In the genomic region with DNA sequence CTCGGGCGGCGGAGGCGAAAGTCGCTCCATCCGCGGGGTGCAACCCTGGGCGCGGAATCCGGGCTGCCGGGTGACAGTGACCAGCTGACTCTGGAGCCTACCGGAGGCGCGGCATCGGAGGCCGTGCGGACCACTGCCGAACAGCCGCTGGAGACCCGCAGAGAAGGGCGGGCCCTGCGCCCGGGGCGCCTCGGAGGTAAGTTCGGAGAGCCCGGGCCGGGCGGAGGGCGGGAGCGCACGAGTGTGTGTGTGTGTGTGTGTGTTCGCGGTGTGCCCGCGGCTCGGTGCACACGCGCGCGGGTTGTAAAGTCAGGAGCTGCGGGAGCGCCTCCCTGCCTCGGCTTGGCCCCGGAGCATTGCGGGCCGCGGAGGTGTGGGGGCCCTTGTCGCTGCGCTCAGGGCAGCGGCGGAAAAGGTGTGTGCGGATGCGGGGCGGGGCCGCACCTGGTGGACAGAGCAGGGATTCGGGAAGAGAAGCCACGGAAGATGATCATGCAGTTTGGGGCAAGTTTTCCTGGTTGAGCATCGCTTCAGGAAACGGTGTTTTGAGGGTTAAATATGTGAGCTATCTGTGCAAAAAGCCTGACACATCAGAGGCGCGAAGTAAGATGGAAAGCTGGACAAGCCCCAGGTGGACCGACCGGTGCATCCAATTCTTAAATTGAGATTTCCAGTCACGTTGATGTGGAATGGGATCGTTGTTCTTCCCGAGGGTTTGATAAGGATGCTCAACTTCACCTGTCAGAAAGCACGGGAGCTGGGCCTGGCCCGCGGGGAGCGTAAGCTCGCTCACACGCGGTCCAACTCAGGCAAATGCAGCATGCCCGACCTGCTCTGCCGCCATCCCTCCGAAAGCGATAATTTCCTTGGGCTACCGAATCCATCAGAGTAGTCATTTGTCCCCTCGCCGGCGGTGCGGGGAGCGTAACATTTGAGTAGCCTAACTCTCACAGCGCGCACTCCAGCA, we compare ENCODE assay signal across 9 cellular contexts. TPM values are rescaled to one million over a fixed set of nuclear protein-coding genes. Genes with fewer than 3 reads are reported as not detected.
DNase-seq lines count a peak whose midpoint lies in the region; ATAC-seq and TF ChIP-seq lines count a peak whose summit lies in the region.
"Had no signal": no experiment of that assay in that cellular context is flagged by ENCODE, and none has a peak within 500 bp of the region (broad histone marks: within the 10 kb centered on the region; RNA-seq: fewer than 3 reads in every experiment).

No MANE protein-coding gene starts in this region.

- H3K4me1 ChIP-seq in BLaER1 (peaks cover 18% of the 10 kb centered on the region), neuronal stem cell (ENCODE audit: control insufficient read depth in 2 of 2, insufficient read depth in 1 of 2, low read depth in 1 of 2, low read length in 2 of 2) (peaks cover 6 to 22% of the 10 kb centered on the region in 2 donors)

- H3K4me1 Mint-ChIP-seq in CD14-positive monocyte = peaks cover 4% of the 10 kb centered on the region

- no peak overlapping the region for H2BK15ac ChIP-seq in neuronal stem cell (ENCODE audit: low read length)

- no peak overlapping the region for H2BK120ac ChIP-seq in neuronal stem cell (ENCODE audit: low read depth, low read length)

- TF ChIP-seq CTCF in epithelial cell of proximal tubule (conservative IDR thresholded peaks at IDR 0.05; ENCODE audit: low read depth, low read length) (no peak), CD14-positive monocyte (IDR thresholded peaks at IDR 0.05) (no peak)

- H3K27ac ChIP-seq in BLaER1 = no peak overlapping the region
- no peak overlapping the region for H3K27ac ChIP-seq in neuronal stem cell (replicated peaks; ENCODE audit: low read length)

- no peak overlapping the region for H3K9ac ChIP-seq in BLaER1
- peak overlapping the region; percentile 24 for H3K9ac ChIP-seq in neuronal stem cell (ENCODE audit: low read depth, low read length, poor library complexity)

- no peak overlapping the region for H3K23ac ChIP-seq in neuronal stem cell (ENCODE audit: low read depth, low read length, poor library complexity)

- peaks cover 17% of the 10 kb centered on the region for H3K9me3 ChIP-seq in BLaER1
- no peaks in the 10 kb centered on the region for H3K9me3 ChIP-seq in neuronal stem cell (replicated peaks in 1 of 2; ENCODE audit: control insufficient read depth in 2 of 2, insufficient read depth in 1 of 2, low read depth in 1 of 2, low read length in 2 of 2)

- no peak overlapping the region for H2AK5ac ChIP-seq in neuronal stem cell (ENCODE audit: low read depth, low read length)

- no peak overlapping the region for H2BK5ac ChIP-seq in neuronal stem cell (ENCODE audit: low read length)

- peaks cover 72 to 84% (median 72%) of the 10 kb centered on the region in 3 donors for H3K27me3 Mint-ChIP-seq in CD14-positive monocyte (ENCODE audit: low read depth in 3 of 3)

- H2AFZ ChIP-seq in neuronal stem cell (ENCODE audit: low read length) = peak overlapping the region; percentile 93

- no peaks in the 10 kb centered on the region for H3K79me1 ChIP-seq in neuronal stem cell (ENCODE audit: low read depth, low read length)

- ATAC-seq in GM18520 (IDR thresholded peaks at IDR 0.05; ENCODE audit: unreplicated experiment) (no peak), HG03520 (IDR thresholded peaks at IDR 0.05; ENCODE audit: unreplicated experiment) (no peak)

- H3K27me3 ChIP-seq in BLaER1 (peaks cover 45% of the 10 kb centered on the region), neuronal stem cell (ENCODE audit: control insufficient read depth in 3 of 3, insufficient read depth in 3 of 3, low read depth in 1 of 3, low read length in 3 of 3) (peaks cover 4 to 85% (median 53%) of the 10 kb centered on the region in 3 experiments)

- DNase-seq in NCI-H146 (lab: John Stamatoyannopoulos, UW) = peak; percentile 65
- DNase-seq in epithelial cell of proximal tubule (ENCODE audit: low read depth) = no peak
- DNase-seq in neuronal stem cell (ENCODE audit: low spot score) = no peak
- DNase-seq in CD14-positive monocyte (ENCODE audit: low spot score) = no peak
- DNase-seq in stimulated activated naive CD4-positive, alpha-beta T cell treated with Interleukin-2 at 50 U/mL for 16 hours (lab: John Stamatoyannopoulos, UW) = no peak

- H3K36me3 ChIP-seq in BLaER1 (no peaks in the 10 kb centered on the region), neuronal stem cell (replicated peaks in 1 of 2; ENCODE audit: control insufficient read depth in 2 of 2, insufficient read depth in 2 of 2, low read length in 2 of 2) (no peaks in the 10 kb centered on the region)

- peaks cover 0 to 3% of the 10 kb centered on the region in 2 donors for H3K36me3 Mint-ChIP-seq in CD14-positive monocyte

- no peaks in the 10 kb centered on the region for H4K20me1 ChIP-seq in BLaER1

- H3K27ac Mint-ChIP-seq in CD14-positive monocyte = no peak overlapping the region
- H3K27ac Mint-ChIP-seq: T-helper 1 cell treated with Interleukin-12 subunit alpha and Interleukin-12 subunit beta and Interleukin-4 antibody, amounts not matched to agents 30 μg/mL and 1 μg/mL, for 36 hours had no signal

- WGBS in neuronal stem cell (ENCODE audit: extremely low coverage in 2 of 2, insufficient read length in 2 of 2, insufficient replicate concordance in 1 of 2), 2 donors = no CpG with 5 or more reads among the region's 86 CpGs

- no peak overlapping the region for H3K14ac ChIP-seq in neuronal stem cell (ENCODE audit: low read length)

- H3K9me3 Mint-ChIP-seq in CD14-positive monocyte = peaks cover 0 to 15% (median 0%) of the 10 kb centered on the region in 7 donors
- H3K9me3 Mint-ChIP-seq: T-helper 1 cell treated with Interleukin-12 subunit alpha and Interleukin-12 subunit beta and Interleukin-4 antibody, amounts not matched to agents 30 μg/mL and 1 μg/mL, for 36 hours had no signal

- H4K8ac ChIP-seq in neuronal stem cell (ENCODE audit: low read depth, low read length) = no peak overlapping the region

- intact Hi-C loops in CD14-positive monocyte (cut with micrococcal nuclease) = no loop called here

- H3K18ac ChIP-seq in neuronal stem cell (ENCODE audit: low read length) = no peak overlapping the region

- H3K4me3 Mint-ChIP-seq in CD14-positive monocyte = peak overlapping the region in 1 of 2 donors; percentile 69
- H3K4me3 Mint-ChIP-seq: T-helper 1 cell treated with Interleukin-12 subunit alpha and Interleukin-12 subunit beta and Interleukin-4 antibody, amounts not matched to agents 30 μg/mL and 1 μg/mL, for 36 hours had no signal

- no peak overlapping the region for H3K4ac ChIP-seq in neuronal stem cell (ENCODE audit: low read length)

- H2BK12ac ChIP-seq in neuronal stem cell (ENCODE audit: low read length) = no peak overlapping the region

- H3K4me2 ChIP-seq in BLaER1 (peak overlapping the region; percentile 63; the same call in 1 of the 2 replicates), neuronal stem cell (ENCODE audit: insufficient read depth, low read length, poor library complexity, severe bottlenecking) (peak overlapping the region; percentile 79)

- H3K4me3 ChIP-seq in BLaER1 = peak overlapping the region; percentile 47
- peak overlapping the region; percentile 33 for H3K4me3 ChIP-seq in epithelial cell of proximal tubule (ENCODE audit: low read depth, low read length)
- peak overlapping the region; percentile 46 to 83 for H3K4me3 ChIP-seq in neuronal stem cell (ENCODE audit: low read length in 2 of 2)

- H4K91ac ChIP-seq in neuronal stem cell (ENCODE audit: low read depth, low read length, poor library complexity) = no peak overlapping the region

RNA-seq across cellular contexts. Expression of a gene that starts 0.5 kb away (rescaled TPM):
- total RNA-seq in epithelial cell of proximal tubule = 0.43 and 1.4 TPM in 2 replicates
- 0.56 TPM for polyA plus RNA-seq in neuronal stem cell (2013, experiment 1 of 2)
- 0.55 TPM for polyA plus RNA-seq in neuronal stem cell (2013, experiment 2 of 2)
- under 1 TPM in 1 of 2 donors, not detected in 1; 0.04 TPM for polyA plus RNA-seq in CD14-positive monocyte
